Comparison of ENCODE assay signal across 17 cellular contexts in the genomic region with DNA sequence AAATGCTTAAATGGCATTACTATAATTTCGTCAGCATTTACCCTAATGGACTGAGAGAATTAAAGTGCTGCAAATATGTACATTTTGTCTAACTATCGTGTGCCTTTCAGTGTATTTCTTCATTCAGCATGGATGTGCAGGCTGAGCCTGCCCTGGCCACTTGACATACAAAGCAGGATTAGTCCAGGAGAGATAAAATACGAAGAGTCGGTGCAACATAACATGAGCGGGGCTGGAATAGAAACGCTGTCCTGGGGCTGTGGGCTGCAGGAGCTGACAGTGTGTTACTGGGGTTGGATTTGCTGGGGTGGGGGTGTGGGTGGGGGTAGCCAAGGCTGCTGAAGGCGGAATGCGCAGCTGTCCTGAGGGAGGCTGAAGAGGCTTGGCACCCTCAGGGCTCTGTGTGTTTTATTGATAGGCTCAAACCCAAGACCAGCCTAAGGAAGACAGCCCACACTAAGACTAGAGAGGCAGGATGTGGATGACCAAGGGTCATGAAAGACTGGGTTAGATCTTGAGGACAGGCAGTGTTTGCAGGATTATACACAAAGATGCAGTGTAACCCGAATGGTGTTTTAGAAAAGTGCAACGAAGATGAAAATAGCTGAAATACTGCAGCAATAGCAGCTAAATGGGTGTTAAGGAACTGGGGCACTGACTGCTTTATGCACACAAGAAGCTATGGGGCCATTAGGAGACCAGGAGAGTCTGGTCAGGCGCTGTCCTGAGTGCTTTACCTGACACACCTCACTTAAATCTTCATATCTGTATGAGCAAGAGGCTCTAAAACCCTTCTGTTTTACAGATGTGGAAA.
"Had no signal": no experiment of that assay in that cellular context is flagged by ENCODE, and none has a peak within 500 bp of the region (broad histone marks: within the 10 kb centered on the region; RNA-seq: fewer than 3 reads in every experiment).

No MANE protein-coding gene starts in this region.

- ATAC-seq: activated CD4-positive, CD25-positive, alpha-beta regulatory T cell treated with anti-CD3 and anti-CD28 coated beads, Interleukin-2, amount 50 U/mL, for 24 hours; stimulated activated effector memory CD8-positive, alpha-beta T cell treated with anti-CD3 and anti-CD28 coated beads, Interleukin-12 subunit alpha, Interleukin-12 subunit beta, amount 100 ng/mL, for 72 hours had no signal

- FAIRE-seq: colon had no signal

- H3K4me2 ChIP-seq: neural progenitor cell had no signal

- H3K4me3 ChIP-seq: adrenal gland, neural progenitor cell, ovary, tibial nerve had no signal

- H3K9ac ChIP-seq: neural progenitor cell had no signal

- H3K27me3 ChIP-seq: adrenal gland, neural progenitor cell, ovary, tibial nerve had no signal

- H3K36me3 ChIP-seq: adrenal gland, neural progenitor cell, ovary, tibial nerve had no signal

- DNase-seq: activated CD4-positive, alpha-beta T cell treated with anti-CD3 and anti-CD28 coated beads, Interleukin-2, amount 50 U/mL, for 4 hours; activated naive CD4-positive, alpha-beta T cell treated with anti-CD3 and anti-CD28 coated beads, Interleukin-2, amount 50 U/mL, for 16 hours; activated T-cell treated with anti-CD3 and anti-CD28 coated beads for 4 hours; adrenal gland; caudate nucleus; effector CD8-positive, alpha-beta T cell; glutamatergic neuron; kidney glomerular epithelial cell; ovary; stimulated activated CD4-positive, alpha-beta T cell treated with anti-CD3 and anti-CD28 coated beads, Interleukin-12 subunit alpha, Interleukin-12 subunit beta, amount 100 ng/mL, for 4 hours; stimulated activated CD4-positive, alpha-beta T cell treated with anti-CD3 and anti-CD28 coated beads, Interleukin-2, amount 100 ng/mL, for 24 hours; T-helper 9 cell had no signal

- H2AFZ ChIP-seq: neural progenitor cell had no signal

- H3K9me3 ChIP-seq: adrenal gland, ovary, tibial nerve had no signal

- H3K27ac ChIP-seq: adrenal gland, neural progenitor cell, ovary, tibial nerve had no signal

- H3K4me1 ChIP-seq: neural progenitor cell had no signal
